1 cellular context compared by ENCODE assay signal in genomic region chr16:87391950-87392822, GRCh38.
TF ChIP-seq lines count a peak whose summit lies in the region.

TSS of gene MAP1LC3B (plus strand) at chr16:87392336. CDS start at chr16:87392428, 92 bp downstream.

TF ChIP-seq in HepG2, 621 proteins besides CTCF, POLR2A, EP300 and RAD21 (continued from another document and continues in another):
- TF ChIP-seq ZNF318 (CRISPR knock-in tag; IDR thresholded peaks at IDR 0.05) (peak; percentile 86), TP53 (CRISPR knock-in tag; conservative IDR thresholded peaks at IDR 0.05) (peak; percentile 92), ZNF441 (CRISPR knock-in tag; IDR thresholded peaks at IDR 0.05; ENCODE audit: borderline replicate concordance) (no peak; the same call in 1 of the 2 replicates), CCAR2 (optimal IDR thresholded peaks at IDR 0.05; ENCODE audit: low read depth, low read length) (no peak), SPEN (CRISPR knock-in tag; IDR thresholded peaks at IDR 0.05; ENCODE audit: low read depth) (peak; percentile 99), ZNF839 (CRISPR knock-in tag; IDR thresholded peaks at IDR 0.05; ENCODE audit: borderline replicate concordance) (no peak), ZBTB10 (CRISPR knock-in tag; IDR thresholded peaks at IDR 0.05; ENCODE audit: borderline replicate concordance) (peak; percentile 82; the same call in 1 of the 2 replicates), ZNF879 (CRISPR knock-in tag; IDR thresholded peaks at IDR 0.05) (no peak), ARNTL (CRISPR knock-in tag; IDR thresholded peaks at IDR 0.05) (peak; percentile 93), MED1 (CRISPR knock-in tag; IDR thresholded peaks at IDR 0.05) (peak; percentile 87), MAFF (IDR thresholded peaks at IDR 0.05; ENCODE audit: low read depth, low read length) (no peak), ZFYVE20 (CRISPR knock-in tag; IDR thresholded peaks at IDR 0.05; ENCODE audit: borderline replicate concordance, low read depth) (0 out of 2 replicates have a peak, but pooled peaks have one; percentile 34), ZUFSP (CRISPR knock-in tag; IDR thresholded peaks at IDR 0.05; ENCODE audit: borderline replicate concordance) (no peak), KLF6 (CRISPR knock-in tag; IDR thresholded peaks at IDR 0.05) (peak; percentile 98), CREB3 (CRISPR knock-in tag; IDR thresholded peaks at IDR 0.05) (peak; percentile 68; the same call in 1 of the 2 replicates), RFXANK (CRISPR knock-in tag; IDR thresholded peaks at IDR 0.05) (0 out of 2 replicates have a peak, but pooled peaks have one; percentile 61), ATF4 (CRISPR knock-in tag; IDR thresholded peaks at IDR 0.05) (peak in 1 of 2 experiments; percentile 94; a peak in 2 of 4 replicates), ZGPAT (CRISPR knock-in tag; IDR thresholded peaks at IDR 0.05) (peak; percentile 94; the same call in 1 of the 2 replicates), SOX6 (IDR thresholded peaks at IDR 0.05) (no peak), SOX6 (CRISPR knock-in tag; IDR thresholded peaks at IDR 0.05) (peak; percentile 58; the same call in 1 of the 2 replicates), IRF1 (CRISPR knock-in tag; IDR thresholded peaks at IDR 0.05; ENCODE audit: low read depth) (no peak)
- TF ChIP-seq, protein P1, sequence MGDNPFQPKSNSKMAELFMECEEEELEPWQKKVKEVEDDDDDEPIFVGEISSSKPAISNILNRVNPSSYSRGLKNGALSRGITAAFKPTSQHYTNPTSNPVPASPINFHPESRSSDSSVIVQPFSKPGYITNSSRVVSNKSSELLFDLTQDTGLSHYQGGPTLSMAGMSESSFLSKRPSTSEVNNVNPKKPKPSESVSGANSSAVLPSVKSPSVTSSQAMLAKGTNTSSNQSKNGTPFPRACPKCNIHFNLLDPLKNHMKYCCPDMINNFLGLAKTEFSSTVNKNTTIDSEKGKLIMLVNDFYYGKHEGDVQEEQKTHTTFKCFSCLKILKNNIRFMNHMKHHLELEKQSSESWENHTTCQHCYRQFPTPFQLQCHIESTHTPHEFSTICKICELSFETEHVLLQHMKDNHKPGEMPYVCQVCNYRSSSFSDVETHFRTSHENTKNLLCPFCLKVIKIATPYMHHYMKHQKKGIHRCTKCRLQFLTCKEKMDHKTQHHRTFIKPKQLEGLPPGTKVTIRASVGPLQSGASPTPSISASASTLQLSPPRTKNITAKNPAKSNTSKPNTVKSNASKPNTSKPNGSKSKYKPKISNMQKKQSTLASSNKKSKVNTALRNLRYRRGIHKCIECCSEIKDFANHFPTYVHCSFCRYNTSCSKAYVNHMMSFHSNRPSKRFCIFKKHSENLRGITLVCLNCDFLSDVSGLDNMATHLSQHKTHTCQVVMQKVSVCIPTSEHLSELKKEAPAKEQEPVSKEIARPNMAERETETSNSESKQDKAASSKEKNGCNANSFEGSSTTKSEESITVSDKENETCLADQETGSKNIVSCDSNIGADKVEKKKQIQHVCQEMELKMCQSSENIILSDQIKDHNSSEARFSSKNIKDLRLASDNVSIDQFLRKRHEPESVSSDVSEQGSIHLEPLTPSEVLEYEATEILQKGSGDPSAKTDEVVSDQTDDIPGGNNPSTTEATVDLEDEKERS (CRISPR knock-in tag; IDR thresholded peaks at IDR 0.05): no peak
- TF ChIP-seq, protein P2, sequence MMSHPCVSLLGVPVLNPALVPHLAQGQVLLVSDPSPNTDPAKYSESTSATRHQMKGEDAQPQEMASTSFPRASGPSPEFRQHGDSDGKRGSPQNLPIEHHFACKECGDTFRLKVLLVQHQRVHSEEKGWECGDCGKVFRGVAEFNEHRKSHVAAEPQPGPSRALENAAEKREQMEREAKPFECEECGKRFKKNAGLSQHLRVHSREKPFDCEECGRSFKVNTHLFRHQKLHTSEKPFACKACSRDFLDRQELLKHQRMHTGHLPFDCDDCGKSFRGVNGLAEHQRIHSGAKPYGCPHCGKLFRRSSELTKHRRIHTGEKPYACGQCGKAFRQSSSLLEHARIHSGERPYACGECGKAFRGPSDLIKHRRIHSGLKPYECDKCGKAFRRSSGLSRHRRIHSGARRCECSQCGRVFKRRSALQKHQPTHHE (CRISPR knock-in tag; IDR thresholded peaks at IDR 0.05; ENCODE audit: borderline replicate concordance): peak; percentile 55
- TF ChIP-seq, protein P3, sequence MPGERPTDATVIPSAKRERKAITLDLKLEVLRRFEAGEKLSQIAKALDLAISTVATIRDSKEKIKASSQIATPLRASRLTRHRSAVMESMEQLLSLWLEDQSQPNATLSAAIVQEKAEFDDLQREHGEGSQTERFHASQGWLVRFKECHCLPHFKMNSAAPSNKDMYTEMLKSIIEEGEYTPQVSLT (CRISPR knock-in tag; IDR thresholded peaks at IDR 0.05; ENCODE audit: borderline replicate concordance, low read depth): no peak; the same call in 1 of the 2 replicates
